2 cellular contexts compared by ENCODE assay signal in the genomic region with DNA sequence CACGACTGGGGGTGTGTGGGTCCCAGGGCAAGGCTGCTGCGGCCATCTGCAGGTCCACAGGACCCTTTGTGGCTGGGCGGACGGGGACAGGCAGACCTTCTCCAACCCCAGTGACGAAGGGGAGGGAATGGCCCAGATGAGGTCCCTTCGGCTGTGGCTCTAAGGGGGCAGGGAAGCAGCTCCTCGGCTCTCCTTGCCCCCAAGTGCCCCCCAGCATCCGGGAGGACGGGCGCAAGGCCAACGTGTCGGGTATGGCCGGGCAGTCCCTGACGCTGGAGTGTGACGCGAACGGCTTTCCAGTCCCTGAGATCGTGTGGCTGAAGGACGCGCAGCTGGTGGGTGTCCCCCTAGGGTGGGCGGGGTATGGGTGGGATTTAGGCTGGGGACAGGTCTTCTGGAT.
TF ChIP-seq lines count a peak whose summit lies in the region.

No MANE protein-coding gene starts in this region.

TF ChIP-seq in HepG2, 621 proteins besides CTCF, POLR2A, EP300 and RAD21:
- TF ChIP-seq TMF1 (CRISPR knock-in tag; IDR thresholded peaks at IDR 0.05; ENCODE audit: low read depth) = no peak
- no peak for TF ChIP-seq WIZ (CRISPR knock-in tag; IDR thresholded peaks at IDR 0.05)
- no peak for TF ChIP-seq ZZZ3 (CRISPR knock-in tag; IDR thresholded peaks at IDR 0.05; ENCODE audit: borderline replicate concordance)
- TF ChIP-seq TAF15 (IDR thresholded peaks at IDR 0.05; ENCODE audit: low read depth, low read length, poor library complexity, severe bottlenecking) = no peak
- TF ChIP-seq JUNB (CRISPR knock-in tag; IDR thresholded peaks at IDR 0.05; ENCODE audit: borderline replicate concordance) = no peak
- TF ChIP-seq IRX3 (CRISPR knock-in tag; IDR thresholded peaks at IDR 0.05; ENCODE audit: borderline replicate concordance, low read depth) = no peak
- TF ChIP-seq ZNF691 (CRISPR knock-in tag; IDR thresholded peaks at IDR 0.05; ENCODE audit: borderline replicate concordance, low read depth) = no peak
- no peak for TF ChIP-seq ZKSCAN5 (CRISPR knock-in tag; IDR thresholded peaks at IDR 0.05)
- TF ChIP-seq RXRA (CRISPR knock-in tag; IDR thresholded peaks at IDR 0.05) = no peak
- TF ChIP-seq ZNF557 (CRISPR knock-in tag; IDR thresholded peaks at IDR 0.05) = no peak
- TF ChIP-seq ZNF225 (CRISPR knock-in tag; IDR thresholded peaks at IDR 0.05) = no peak
- no peak for TF ChIP-seq KLF6 (CRISPR knock-in tag; IDR thresholded peaks at IDR 0.05)
- TF ChIP-seq FOXO1 (CRISPR knock-in tag; IDR thresholded peaks at IDR 0.05) = no peak
- TF ChIP-seq ZNF878 (CRISPR knock-in tag; IDR thresholded peaks at IDR 0.05) = no peak
- TF ChIP-seq SATB2 (CRISPR knock-in tag; IDR thresholded peaks at IDR 0.05) = no peak
- TF ChIP-seq GFI1 (CRISPR knock-in tag; IDR thresholded peaks at IDR 0.05; ENCODE audit: borderline replicate concordance) = no peak

TF ChIP-seq in H1, 55 proteins besides CTCF, POLR2A, EP300 and RAD21:
- TF ChIP-seq NANOG (IDR thresholded peaks at IDR 0.05; ENCODE audit: insufficient read depth, low read depth, low read length, poor library complexity, severe bottlenecking) (no peak), CTBP2 (IDR thresholded peaks at IDR 0.05; ENCODE audit: borderline replicate concordance, insufficient read depth, insufficient read length, low read length) (no peak), CHD2 (IDR thresholded peaks at IDR 0.05; ENCODE audit: low read length) (no peak), RXRA (IDR thresholded peaks at IDR 0.05; ENCODE audit: insufficient read depth, low read depth, low read length) (no peak), ASH2L (IDR thresholded peaks at IDR 0.05; ENCODE audit: low read length) (no peak)
- TF ChIP-seq, protein P1, sequence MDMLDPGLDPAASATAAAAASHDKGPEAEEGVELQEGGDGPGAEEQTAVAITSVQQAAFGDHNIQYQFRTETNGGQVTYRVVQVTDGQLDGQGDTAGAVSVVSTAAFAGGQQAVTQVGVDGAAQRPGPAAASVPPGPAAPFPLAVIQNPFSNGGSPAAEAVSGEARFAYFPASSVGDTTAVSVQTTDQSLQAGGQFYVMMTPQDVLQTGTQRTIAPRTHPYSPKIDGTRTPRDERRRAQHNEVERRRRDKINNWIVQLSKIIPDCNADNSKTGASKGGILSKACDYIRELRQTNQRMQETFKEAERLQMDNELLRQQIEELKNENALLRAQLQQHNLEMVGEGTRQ (IDR thresholded peaks at IDR 0.05; ENCODE audit: low read length) = no peak
